In the genomic region with DNA sequence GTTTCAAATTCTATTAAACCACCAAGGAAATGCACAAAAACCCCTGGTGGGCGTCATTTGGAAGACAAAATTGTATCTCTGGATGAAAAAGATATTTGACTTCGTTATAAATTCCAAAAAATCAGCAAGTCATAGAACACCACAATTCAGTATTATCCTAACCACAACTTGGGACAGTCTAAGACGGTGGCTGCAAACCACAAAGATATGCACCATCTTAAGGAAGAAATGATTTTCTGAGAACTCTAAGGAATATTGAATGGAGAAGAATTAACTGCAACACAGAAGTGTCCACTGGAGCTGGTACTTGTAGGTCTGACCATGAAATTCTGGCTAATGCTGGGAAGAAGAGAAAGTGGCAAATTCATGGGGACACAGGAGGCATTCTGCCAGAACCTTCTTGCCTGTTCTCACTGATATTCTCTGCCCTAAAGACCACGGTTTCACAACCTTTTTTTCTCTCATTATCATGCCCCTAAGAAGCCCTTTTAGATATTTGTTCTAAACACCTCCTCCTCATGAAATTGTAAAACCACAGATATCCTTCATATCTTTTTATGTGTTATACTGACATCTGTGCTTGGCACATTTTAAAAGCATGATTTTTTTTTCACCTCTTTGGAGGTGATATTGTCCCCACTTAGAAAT, we compare ENCODE assay signal across 17 cellular contexts.
A peak's percentile ranks its signal among the peaks of the same experiment; 100 is the strongest.
DNase-seq lines count a peak whose midpoint lies in the region; ATAC-seq lines count a peak whose summit lies in the region.
"Had no signal": no experiment of that assay in that cellular context is flagged by ENCODE, and none has a peak within 500 bp of the region (broad histone marks: within the 10 kb centered on the region; RNA-seq: fewer than 3 reads in every experiment).

No MANE protein-coding gene starts in this region.

- peaks cover 8% of the 10 kb centered on the region in 2 donors for H3K9me3 Mint-ChIP-seq in stimulated activated naive CD8-positive, alpha-beta T cell treated with anti-CD3 and anti-CD28 coated beads, Interleukin-15, amount 100 ng/mL, for 72 hours
- H3K9me3 Mint-ChIP-seq in activated naive CD8-positive, alpha-beta T cell treated with anti-CD3 and anti-CD28 coated beads for 36 hours = peaks cover 9% of the 10 kb centered on the region
- peaks cover 6% of the 10 kb centered on the region for H3K9me3 Mint-ChIP-seq in stimulated activated naive CD8-positive, alpha-beta T cell treated with anti-CD3 and anti-CD28 coated beads, Interleukin-15, Interleukin-2, amounts not matched to agents 100 ng/mL and 50 ng/mL, for 24 hours
- H3K9me3 Mint-ChIP-seq: neural crest cell had no signal

- ATAC-seq in stimulated activated naive CD8-positive, alpha-beta T cell treated with anti-CD3 and anti-CD28 coated beads, Interleukin-15, Interleukin-2, amounts not matched to agents 100 U/mL and 50 U/mL, for 24 hours = peak; percentile 31
- no peak for ATAC-seq in stimulated activated naive CD8-positive, alpha-beta T cell treated with anti-CD3 and anti-CD28 coated beads, Interleukin-15, amount 100 ng/mL, for 72 hours
- ATAC-seq in HG02885 (IDR thresholded peaks at IDR 0.05; ENCODE audit: poor library complexity, unreplicated experiment) (peak; percentile 40), GM18870 (IDR thresholded peaks at IDR 0.05; ENCODE audit: unreplicated experiment) (no peak), HG03280 (IDR thresholded peaks at IDR 0.05; ENCODE audit: unreplicated experiment) (no peak)
- ATAC-seq: body of pancreas had no signal

- H3K36me3 Mint-ChIP-seq in activated naive CD8-positive, alpha-beta T cell treated with anti-CD3 and anti-CD28 coated beads for 36 hours = peaks cover 68% of the 10 kb centered on the region
- H3K36me3 Mint-ChIP-seq in stimulated activated naive CD8-positive, alpha-beta T cell treated with anti-CD3 and anti-CD28 coated beads, Interleukin-15, Interleukin-2, amounts not matched to agents 100 ng/mL and 50 ng/mL, for 24 hours (ENCODE audit: low read depth) = peaks cover 57% of the 10 kb centered on the region

- no peaks in the 10 kb centered on the region for H3K27me3 Mint-ChIP-seq in stimulated activated naive CD8-positive, alpha-beta T cell treated with anti-CD3 and anti-CD28 coated beads, Interleukin-15, amount 100 ng/mL, for 72 hours
- no peaks in the 10 kb centered on the region for H3K27me3 Mint-ChIP-seq in activated naive CD8-positive, alpha-beta T cell treated with anti-CD3 and anti-CD28 coated beads for 36 hours
- no peaks in the 10 kb centered on the region for H3K27me3 Mint-ChIP-seq in stimulated activated naive CD8-positive, alpha-beta T cell treated with anti-CD3 and anti-CD28 coated beads, Interleukin-15, Interleukin-2, amounts not matched to agents 100 ng/mL and 50 ng/mL, for 24 hours
- H3K27me3 Mint-ChIP-seq: activated naive CD4-positive, alpha-beta T cell treated with anti-CD3 and anti-CD28 coated beads, Interleukin-2, amount 10 ng/mL, durations not matched to agents 7 days and 5 days had no signal

- no peak overlapping the region for H3K27ac Mint-ChIP-seq in stimulated activated naive CD8-positive, alpha-beta T cell treated with anti-CD3 and anti-CD28 coated beads, Interleukin-15, amount 100 ng/mL, for 72 hours
- peak overlapping the region; percentile 7 for H3K27ac Mint-ChIP-seq in activated naive CD8-positive, alpha-beta T cell treated with anti-CD3 and anti-CD28 coated beads for 36 hours
- H3K27ac Mint-ChIP-seq in stimulated activated naive CD8-positive, alpha-beta T cell treated with anti-CD3 and anti-CD28 coated beads, Interleukin-15, Interleukin-2, amounts not matched to agents 100 ng/mL and 50 ng/mL, for 24 hours = peak overlapping the region; percentile 50
- H3K27ac Mint-ChIP-seq: activated naive CD4-positive, alpha-beta T cell treated with anti-CD3 and anti-CD28 coated beads, Interleukin-2, amount 10 ng/mL, durations not matched to agents 7 days and 5 days had no signal

- H3K4me1 Mint-ChIP-seq in stimulated activated naive CD8-positive, alpha-beta T cell treated with anti-CD3 and anti-CD28 coated beads, Interleukin-15, amount 100 ng/mL, for 72 hours = peaks cover 75% of the 10 kb centered on the region
- peaks cover 62% of the 10 kb centered on the region for H3K4me1 Mint-ChIP-seq in activated naive CD8-positive, alpha-beta T cell treated with anti-CD3 and anti-CD28 coated beads for 36 hours
- H3K4me1 Mint-ChIP-seq in stimulated activated naive CD8-positive, alpha-beta T cell treated with anti-CD3 and anti-CD28 coated beads, Interleukin-15, Interleukin-2, amounts not matched to agents 100 ng/mL and 50 ng/mL, for 24 hours (ENCODE audit: low read depth) = peaks cover 78% of the 10 kb centered on the region

- no peak overlapping the region for H3K4me3 Mint-ChIP-seq in stimulated activated naive CD8-positive, alpha-beta T cell treated with anti-CD3 and anti-CD28 coated beads, Interleukin-15, amount 100 ng/mL, for 72 hours
- no peak overlapping the region for H3K4me3 Mint-ChIP-seq in activated naive CD8-positive, alpha-beta T cell treated with anti-CD3 and anti-CD28 coated beads for 36 hours
- H3K4me3 Mint-ChIP-seq in stimulated activated naive CD8-positive, alpha-beta T cell treated with anti-CD3 and anti-CD28 coated beads, Interleukin-15, Interleukin-2, amounts not matched to agents 100 ng/mL and 50 ng/mL, for 24 hours = peak overlapping the region; percentile 36
- H3K4me3 Mint-ChIP-seq: activated naive CD4-positive, alpha-beta T cell treated with anti-CD3 and anti-CD28 coated beads, Interleukin-2, amount 10 ng/mL, durations not matched to agents 7 days and 5 days; neural crest cell had no signal

- no peak for DNase-seq in stimulated activated naive CD8-positive, alpha-beta T cell treated with anti-CD3 and anti-CD28 coated beads, Interleukin-15, Interleukin-2, amounts not matched to agents 100 U/mL and 50 U/mL, for 24 hours
- no peak for DNase-seq in stimulated activated naive CD8-positive, alpha-beta T cell treated with anti-CD3 and anti-CD28 coated beads, Interleukin-15, amount 100 ng/mL, for 72 hours
- DNase-seq in activated naive CD8-positive, alpha-beta T cell treated with anti-CD3 and anti-CD28 coated beads for 36 hours = no peak
- DNase-seq in NOMO-1 (lab: John Stamatoyannopoulos, UW; ENCODE audit: unreplicated experiment in 2 of 2) = no peak
- DNase-seq: activated CD8-positive, alpha-beta memory T cell treated with anti-CD3 and anti-CD28 coated beads, Interleukin-2, amount 50 U/mL, for 48 hours; activated naive CD4-positive, alpha-beta T cell treated with anti-CD3 and anti-CD28 coated beads, Interleukin-2, amount 10 ng/mL, durations not matched to agents 7 days and 5 days; body of pancreas; COR-L47; Karpas-422; NCI-H1694; retina; SHP77 treated with DMSO at 0.1 percent for 48 hours had no signal

Comparison
In these comparisons a context has a peak if more than half of its experiments do, and no peak if none do; other contexts are left out.
1. ATAC-seq: peak in stimulated activated naive CD8-positive, alpha-beta T cell treated with anti-CD3 and anti-CD28 coated beads, Interleukin-15, Interleukin-2, amounts not matched to agents 100 U/mL and 50 U/mL, for 24 hours (single experiment) and HG02885 (single experiment); none in stimulated activated naive CD8-positive, alpha-beta T cell treated with anti-CD3 and anti-CD28 coated beads, Interleukin-15, amount 100 ng/mL, for 72 hours (single experiment), GM18870 (single experiment) and HG03280 (single experiment).
2. H3K27ac Mint-ChIP-seq: peak in activated naive CD8-positive, alpha-beta T cell treated with anti-CD3 and anti-CD28 coated beads for 36 hours (single experiment) and stimulated activated naive CD8-positive, alpha-beta T cell treated with anti-CD3 and anti-CD28 coated beads, Interleukin-15, Interleukin-2, amounts not matched to agents 100 ng/mL and 50 ng/mL, for 24 hours (single experiment); none in stimulated activated naive CD8-positive, alpha-beta T cell treated with anti-CD3 and anti-CD28 coated beads, Interleukin-15, amount 100 ng/mL, for 72 hours (0 of 2).